ENCODE assay signal across 1 cellular context in the genomic region with DNA sequence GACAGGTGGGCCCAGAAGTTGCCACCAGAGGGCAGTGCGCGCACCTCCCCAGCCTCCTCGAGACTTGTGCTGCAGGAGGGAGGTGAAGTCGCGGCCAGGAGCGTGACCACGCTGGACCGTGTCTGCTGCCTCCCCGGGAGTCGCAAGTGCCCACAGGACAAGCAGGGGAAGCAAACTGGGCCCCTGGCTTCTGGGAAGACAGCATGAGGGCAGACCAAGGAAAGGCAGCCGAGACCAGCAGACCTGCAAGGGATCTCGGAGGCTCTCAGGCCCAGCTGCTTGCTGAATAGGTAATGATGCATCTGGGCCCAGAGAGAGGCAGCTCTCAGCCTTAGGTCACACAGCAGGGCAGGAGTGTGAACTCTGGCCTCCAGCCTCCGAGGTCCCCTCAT.
TF ChIP-seq lines count a peak whose summit lies in the region.

No MANE protein-coding gene starts in this region.

TF ChIP-seq in HepG2, 621 proteins besides CTCF, POLR2A, EP300 and RAD21 (continued from another document):
- TF ChIP-seq, protein P1, sequence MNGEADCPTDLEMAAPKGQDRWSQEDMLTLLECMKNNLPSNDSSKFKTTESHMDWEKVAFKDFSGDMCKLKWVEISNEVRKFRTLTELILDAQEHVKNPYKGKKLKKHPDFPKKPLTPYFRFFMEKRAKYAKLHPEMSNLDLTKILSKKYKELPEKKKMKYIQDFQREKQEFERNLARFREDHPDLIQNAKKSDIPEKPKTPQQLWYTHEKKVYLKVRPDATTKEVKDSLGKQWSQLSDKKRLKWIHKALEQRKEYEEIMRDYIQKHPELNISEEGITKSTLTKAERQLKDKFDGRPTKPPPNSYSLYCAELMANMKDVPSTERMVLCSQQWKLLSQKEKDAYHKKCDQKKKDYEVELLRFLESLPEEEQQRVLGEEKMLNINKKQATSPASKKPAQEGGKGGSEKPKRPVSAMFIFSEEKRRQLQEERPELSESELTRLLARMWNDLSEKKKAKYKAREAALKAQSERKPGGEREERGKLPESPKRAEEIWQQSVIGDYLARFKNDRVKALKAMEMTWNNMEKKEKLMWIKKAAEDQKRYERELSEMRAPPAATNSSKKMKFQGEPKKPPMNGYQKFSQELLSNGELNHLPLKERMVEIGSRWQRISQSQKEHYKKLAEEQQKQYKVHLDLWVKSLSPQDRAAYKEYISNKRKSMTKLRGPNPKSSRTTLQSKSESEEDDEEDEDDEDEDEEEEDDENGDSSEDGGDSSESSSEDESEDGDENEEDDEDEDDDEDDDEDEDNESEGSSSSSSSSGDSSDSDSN (CRISPR knock-in tag; IDR thresholded peaks at IDR 0.05), result 0 out of 2 replicates have a peak, but pooled peaks have one; percentile 28
- no peak for TF ChIP-seq SMARCE1 (IDR thresholded peaks at IDR 0.05; ENCODE audit: borderline replicate concordance)
- 0 out of 2 replicates have a peak, but pooled peaks have one; percentile 8 for TF ChIP-seq ATAD3A (CRISPR knock-in tag; IDR thresholded peaks at IDR 0.05)
- TF ChIP-seq ZNF280D (CRISPR knock-in tag; IDR thresholded peaks at IDR 0.05), result no peak
